Comparison of ENCODE assay signal across 19 cellular contexts in the genomic region with DNA sequence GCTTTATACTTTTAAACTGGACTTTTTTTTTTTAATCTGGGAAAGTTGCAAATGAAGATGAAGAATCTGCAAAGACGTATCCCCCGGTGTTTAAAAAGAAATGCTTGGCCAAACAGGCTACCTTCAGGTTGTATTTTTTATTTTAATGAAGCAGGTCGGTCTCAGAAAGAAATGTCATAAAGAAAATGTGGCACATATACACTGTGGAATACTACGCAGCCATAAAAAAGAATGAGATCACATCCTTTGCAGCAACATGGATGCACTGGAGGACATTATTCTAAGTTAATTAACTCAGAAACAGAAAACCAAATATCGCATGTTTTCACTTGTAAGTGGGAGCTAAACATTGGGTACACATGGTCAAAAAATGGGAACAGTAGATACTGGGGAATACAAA.
"Had no signal": no experiment of that assay in that cellular context is flagged by ENCODE, and none has a peak within 500 bp of the region (broad histone marks: within the 10 kb centered on the region; RNA-seq: fewer than 3 reads in every experiment).

No MANE protein-coding gene starts in this region.

- H3K27me3 ChIP-seq: dorsolateral prefrontal cortex, suprapubic skin, transverse colon, upper lobe of right lung, uterus had no signal

- H3K36me3 ChIP-seq: suprapubic skin, transverse colon, upper lobe of right lung, uterus had no signal

- H3K79me2 ChIP-seq: parathyroid adenoma had no signal

- H3K27ac ChIP-seq: dorsolateral prefrontal cortex, parathyroid adenoma, suprapubic skin, upper lobe of right lung, uterus had no signal

- FAIRE-seq: frontal cortex, keratinocyte had no signal

- DNase-seq: dorsolateral prefrontal cortex; effector CD4-positive, alpha-beta T cell; natural killer cell; stimulated activated CD4-positive, alpha-beta T cell treated with anti-CD3 and anti-CD28 coated beads, Interleukin-12 subunit alpha, Interleukin-12 subunit beta, amount 100 ng/mL, for 4 hours; stimulated activated CD4-positive, alpha-beta T cell treated with anti-CD3 and anti-CD28 coated beads, Interleukin-1b, Interleukin-23, amount 100 ng/mL, for 48 hours; stimulated activated CD4-positive, alpha-beta T cell treated with anti-CD3 and anti-CD28 coated beads, Interleukin-4, amount 100 ng/mL, for 1 hour; stimulated activated CD8-positive, alpha-beta memory T cell treated with anti-CD3 and anti-CD28 coated beads, Interleukin-4, amount 100 ng/mL, for 48 hours; stimulated activated naive CD4-positive, alpha-beta T cell; stimulated activated naive CD8-positive, alpha-beta T cell treated with anti-CD3 and anti-CD28 coated beads, Interleukin-15, amount 100 ng/mL, for 72 hours; transverse colon; upper lobe of right lung; uterus had no signal

- H2AFZ ChIP-seq: parathyroid adenoma had no signal

- H3K4me3 ChIP-seq: dorsolateral prefrontal cortex, lung, smooth muscle cell, suprapubic skin, transverse colon, upper lobe of right lung, uterus had no signal

- ATAC-seq: natural killer cell; sciatic nerve; stimulated activated naive CD8-positive, alpha-beta T cell treated with anti-CD3 and anti-CD28 coated beads, Interleukin-15, amount 100 ng/mL, for 72 hours; upper lobe of right lung had no signal

- H3K9me3 ChIP-seq: suprapubic skin, transverse colon, upper lobe of right lung, uterus had no signal

- H3K4me2 ChIP-seq: smooth muscle cell had no signal

- H3K9ac ChIP-seq: parathyroid adenoma had no signal
